12 cellular contexts compared by ENCODE assay signal in the genomic region with DNA sequence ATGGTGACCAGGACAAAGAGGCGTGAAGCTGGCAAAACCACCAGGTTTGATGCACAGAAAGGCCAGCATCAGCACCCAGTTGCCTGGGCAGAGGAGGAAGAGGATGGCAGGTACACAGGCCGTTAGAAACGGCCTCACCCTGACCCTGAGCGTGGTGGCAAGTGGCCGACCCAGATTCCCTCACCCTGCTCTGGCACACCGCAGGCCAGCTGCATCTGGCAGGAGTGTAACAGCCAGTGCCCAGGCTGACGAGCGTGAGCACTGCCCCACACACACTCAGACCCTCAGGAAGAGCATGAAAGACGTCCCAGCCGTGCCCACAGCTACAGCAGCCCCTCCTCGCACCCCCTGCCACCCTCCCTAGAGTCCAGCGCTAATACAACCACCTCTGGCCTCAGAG.
DNase-seq lines count a peak whose midpoint lies in the region; ATAC-seq and TF ChIP-seq lines count a peak whose summit lies in the region.
"Had no signal": no experiment of that assay in that cellular context is flagged by ENCODE, and none has a peak within 500 bp of the region (broad histone marks: within the 10 kb centered on the region; RNA-seq: fewer than 3 reads in every experiment).

No MANE protein-coding gene starts in this region.

- WGBS in endodermal cell (ENCODE audit: insufficient coverage in 1 of 2, insufficient read length in 1 of 2), 2 experiments = 87 to 95% methylated on average over 7 to 12 of the region's 12 CpGs

- H3K27me3 Mint-ChIP-seq in CD14-positive monocyte (ENCODE audit: low read depth in 3 of 3) = no peaks in the 10 kb centered on the region
- H3K27me3 Mint-ChIP-seq in endodermal cell (ENCODE audit: insufficient read depth) = no peaks in the 10 kb centered on the region
- H3K27me3 Mint-ChIP-seq in nephron (ENCODE audit: low read depth) = no peaks in the 10 kb centered on the region

- peaks cover 7 to 16% of the 10 kb centered on the region in 2 donors for H3K36me3 Mint-ChIP-seq in CD14-positive monocyte
- no peaks in the 10 kb centered on the region for H3K36me3 Mint-ChIP-seq in endodermal cell (ENCODE audit: low read depth)
- no peaks in the 10 kb centered on the region for H3K36me3 Mint-ChIP-seq in nephron (ENCODE audit: low read depth)

- H3K27me3 ChIP-seq in RWPE2 (ENCODE audit: insufficient read depth, poor library complexity, severe bottlenecking) (no peaks in the 10 kb centered on the region), endodermal cell (ENCODE audit: control insufficient read depth, insufficient read depth, low read length, poor library complexity, severe bottlenecking) (no peaks in the 10 kb centered on the region)
- H3K27me3 ChIP-seq: SJSA1, suprapubic skin had no signal

- H3K4me1 ChIP-seq in RWPE2 (ENCODE audit: insufficient read depth, poor library complexity, severe bottlenecking) (peaks cover 54% of the 10 kb centered on the region), endodermal cell (ENCODE audit: control insufficient read depth, insufficient read depth, low read length) (peaks cover 19% of the 10 kb centered on the region)

- no peak overlapping the region for H3K4me3 ChIP-seq in RWPE2 (ENCODE audit: severe bottlenecking)
- H3K4me3 ChIP-seq in endodermal cell (ENCODE audit: low read length) = no peak overlapping the region
- H3K4me3 ChIP-seq: SJSA1, suprapubic skin had no signal

- H3K4me1 Mint-ChIP-seq in CD14-positive monocyte = peaks cover 76% of the 10 kb centered on the region
- peaks cover 57% of the 10 kb centered on the region for H3K4me1 Mint-ChIP-seq in endodermal cell
- peaks cover 80% of the 10 kb centered on the region for H3K4me1 Mint-ChIP-seq in nephron

- H3K9me3 ChIP-seq in RWPE2 (ENCODE audit: severe bottlenecking) (no peaks in the 10 kb centered on the region), endodermal cell (ENCODE audit: control insufficient read depth, low read length) (no peaks in the 10 kb centered on the region)
- H3K9me3 ChIP-seq: SJSA1, suprapubic skin had no signal

- DNase-seq in CD14-positive monocyte (ENCODE audit: low spot score) (no peak), RWPE2 (ENCODE audit: low spot score) (no peak), endodermal cell (no peak), HT-29 (ENCODE audit: low spot score) (no peak), GDM1 (lab: John Stamatoyannopoulos, UW) (no peak), GM03348 (ENCODE audit: low spot score) (no peak)
- DNase-seq: cerebellar nuclear complex, KBM-7 had no signal

- H3K9me3 Mint-ChIP-seq in CD14-positive monocyte = peaks cover 0 to 3% (median 0%) of the 10 kb centered on the region in 7 donors
- no peaks in the 10 kb centered on the region for H3K9me3 Mint-ChIP-seq in endodermal cell
- H3K9me3 Mint-ChIP-seq in nephron = no peaks in the 10 kb centered on the region

- TF ChIP-seq CTCF in CD14-positive monocyte (IDR thresholded peaks at IDR 0.05) = no peak
- no peak for TF ChIP-seq CTCF in RWPE2 (IDR thresholded peaks at IDR 0.05; ENCODE audit: poor library complexity, severe bottlenecking)
- no peak for TF ChIP-seq CTCF in endodermal cell (conservative IDR thresholded peaks at IDR 0.05)
- TF ChIP-seq CTCF in nephron (IDR thresholded peaks at IDR 0.05; ENCODE audit: unreplicated experiment in 3 of 3) = no peak

- intact Hi-C loops in CD14-positive monocyte (cut with micrococcal nuclease) = loop anchor here in 1 of 2 donors (5.0 kb wide), 1 partner anchor 34 kb away; no protein-coding TSS in a partner anchor

- peak overlapping the region; percentile 59 for H3K27ac ChIP-seq in RWPE2 (ENCODE audit: poor library complexity, severe bottlenecking)
- peak overlapping the region; percentile 49 for H3K27ac ChIP-seq in endodermal cell (ENCODE audit: low read depth, low read length)
- H3K27ac ChIP-seq: SJSA1 had no signal

- H3K27ac Mint-ChIP-seq in CD14-positive monocyte (peak overlapping the region; percentile 57 to 89 (median 84)), endodermal cell (peak overlapping the region; percentile 77), nephron (peak overlapping the region; percentile 68 to 88 (median 87))

- ATAC-seq in RWPE2 (ENCODE audit: low read depth) (no peak), GM21423 (IDR thresholded peaks at IDR 0.05; ENCODE audit: unreplicated experiment) (no peak)

- no peak overlapping the region for H3K9ac ChIP-seq in endodermal cell (ENCODE audit: extremely low read depth, low read length, poor library complexity, severe bottlenecking)

- H3K4me3 Mint-ChIP-seq in CD14-positive monocyte (peak overlapping the region in 1 of 2 donors; percentile 26), endodermal cell (no peak overlapping the region), nephron (no peak overlapping the region)

- 0 out of 2 replicates have a peak, but pooled peaks cover 4% of the 10 kb centered on the region for H3K36me3 ChIP-seq in RWPE2 (ENCODE audit: low read depth)
- H3K36me3 ChIP-seq in endodermal cell (ENCODE audit: control insufficient read depth, insufficient read depth, low read length) = no peaks in the 10 kb centered on the region
- H3K36me3 ChIP-seq: SJSA1, suprapubic skin had no signal
